In genomic region chr11:45806937-45807791, GRCh38 we compare ENCODE assay signal across 10 cellular contexts. TPM values are rescaled to one million over a fixed set of nuclear protein-coding genes. Genes with fewer than 3 reads are reported as not detected.
A peak's percentile ranks its signal among the peaks of the same experiment; 100 is the strongest.
DNase-seq lines count a peak whose midpoint lies in the region; ATAC-seq and TF ChIP-seq lines count a peak whose summit lies in the region.
"Had no signal": no experiment of that assay in that cellular context is flagged by ENCODE, and none has a peak within 500 bp of the region (broad histone marks: within the 10 kb centered on the region; RNA-seq: fewer than 3 reads in every experiment).

No MANE protein-coding gene starts in this region.

- H3K27me3 ChIP-seq in SK-N-SH (ENCODE audit: insufficient read depth) (no peaks in the 10 kb centered on the region), PC-9 (ENCODE audit: insufficient read depth, low read depth) (no peaks in the 10 kb centered on the region), sigmoid colon (no peaks in the 10 kb centered on the region)

- no peak for DNase-seq in SK-N-SH
- DNase-seq in PC-9, result no peak
- no peak for DNase-seq in endothelial cell (ENCODE audit: low spot score)
- peak; percentile 28 for DNase-seq in sigmoid colon
- DNase-seq in NCI-H1048 (lab: John Stamatoyannopoulos, UW), result no peak
- no peak for DNase-seq in NCI-H2107 (lab: John Stamatoyannopoulos, UW)
- DNase-seq in activated effector memory CD4-positive, alpha-beta T cell treated with anti-CD3 and anti-CD28 coated beads, Interleukin-2, amount 50 U/mL, for 16 hours, result no peak
- DNase-seq: activated naive CD4-positive, alpha-beta T cell treated with anti-CD3 and anti-CD28 coated beads, Interleukin-2, amount 50 U/mL, for 16 hours; stimulated activated CD4-positive, alpha-beta T cell treated with anti-CD3 and anti-CD28 coated beads, Interleukin-2, amount 100 ng/mL, for 48 hours had no signal

- H3K27ac ChIP-seq in SK-N-SH (ENCODE audit: low read depth in 2 of 2, low read length in 1 of 2), result no peak overlapping the region
- no peak overlapping the region for H3K27ac ChIP-seq in PC-9
- H3K27ac ChIP-seq in sigmoid colon, result no peak overlapping the region

- ATAC-seq in SK-N-SH treated with all-trans-retinoic acid at 6 μM for 48 hours, result no peak

- peak overlapping the region; percentile 34 for H3K4me3 Mint-ChIP-seq in endothelial cell (ENCODE audit: unreplicated experiment)

- no peak for TF ChIP-seq POLR2A in sigmoid colon (IDR thresholded peaks at IDR 0.05)

- H3K27ac Mint-ChIP-seq in endothelial cell (ENCODE audit: unreplicated experiment), result no peak overlapping the region

- H3K4me1 ChIP-seq in SK-N-SH (ENCODE audit: control insufficient read depth in 1 of 2, insufficient read depth in 2 of 2, low read depth in 1 of 2, low read length in 1 of 2) (peaks cover 9 to 25% of the 10 kb centered on the region in 2 experiments; a peak in 2 of 4 replicates), PC-9 (replicated peaks; ENCODE audit: insufficient read depth) (peaks cover 28% of the 10 kb centered on the region), sigmoid colon (peaks cover 0 to 47% (median 31%) of the 10 kb centered on the region in 4 donors)

- H3K9me3 Mint-ChIP-seq in endothelial cell (ENCODE audit: unreplicated experiment), result no peaks in the 10 kb centered on the region

- WGBS in SK-N-SH (ENCODE audit: low lambda C conversion rate), result 80% methylated on average over 6 of the region's 7 CpGs
- WGBS in sigmoid colon, 2 donors, result 77 to 81% methylated on average over 7 of the region's 7 CpGs

- peaks cover 13% of the 10 kb centered on the region for H3K27me3 Mint-ChIP-seq in endothelial cell (ENCODE audit: unreplicated experiment)

- no TSS peak for BruUV-seq in PC-9 (replicated peaks; lab: Mats Ljungman, UMichigan)

- no peak for TF ChIP-seq RAD21 in SK-N-SH (IDR thresholded peaks at IDR 0.05; ENCODE audit: low read length)

- CTCF ChIA-PET in SK-N-SH (lab: Yijun Ruan, JAX), result interaction anchor here (0.6 to 1.4 kb wide), 3 partner anchors 35 to 38 kb away, joined by 3 to 4 read pairs (median 3); no protein-coding TSS in a partner anchor
- CTCF ChIA-PET in PC-9 (lab: Charles Lee), result interaction anchor here (0.6 kb wide), 1 partner anchor 1589 kb away, joined by 4 read pairs; no protein-coding TSS in a partner anchor

- peaks cover 11 to 32% of the 10 kb centered on the region in 2 experiments for H3K36me3 ChIP-seq in SK-N-SH (replicated peaks in 1 of 2; ENCODE audit: control insufficient read depth in 1 of 2, insufficient read depth in 2 of 2, low read length in 1 of 2)
- 0 out of 2 replicates have a peak, but pooled peaks cover 3% of the 10 kb centered on the region for H3K36me3 ChIP-seq in PC-9 (ENCODE audit: low read depth)
- peaks cover 2 to 21% (median 14%) of the 10 kb centered on the region in 4 donors for H3K36me3 ChIP-seq in sigmoid colon

- H3K4me1 Mint-ChIP-seq in endothelial cell (ENCODE audit: unreplicated experiment), result peaks cover 24% of the 10 kb centered on the region

- intact Hi-C loops in PC-9 (cut with micrococcal nuclease; ENCODE audit: unreplicated experiment), result no loop called here
- intact Hi-C loops in sigmoid colon (cut with DNase I), result loop anchor here (10.0 kb wide), 1 partner anchor 318 kb away; the partner anchor contains the start of gene PHF21A

- peaks cover 13% of the 10 kb centered on the region for H3K36me3 Mint-ChIP-seq in endothelial cell (ENCODE audit: low read depth, unreplicated experiment)

- TF ChIP-seq CTCF in SK-N-SH (IDR thresholded peaks at IDR 0.05), result no peak
- no peak for TF ChIP-seq CTCF in PC-9 (conservative IDR thresholded peaks at IDR 0.05)
- TF ChIP-seq CTCF in endothelial cell (IDR thresholded peaks at IDR 0.05; ENCODE audit: unreplicated experiment), result no peak
- no peak for TF ChIP-seq CTCF in sigmoid colon (IDR thresholded peaks at IDR 0.05)

- POLR2A ChIA-PET in SK-N-SH (lab: Yijun Ruan, JAX) (no interaction called here), PC-9 (lab: Charles Lee; ENCODE audit: unreplicated experiment) (no interaction called here)

- no peaks in the 10 kb centered on the region for H3K9me2 ChIP-seq in SK-N-SH
- no peaks in the 10 kb centered on the region for H3K9me2 ChIP-seq in PC-9 (ENCODE audit: insufficient read depth)

- peaks cover 3% of the 10 kb centered on the region for H3F3A ChIP-seq in SK-N-SH (replicated peaks; ENCODE audit: insufficient read depth)
- no peaks in the 10 kb centered on the region for H3F3A ChIP-seq in PC-9 (ENCODE audit: insufficient read depth, low read depth)

- H3K9ac ChIP-seq in SK-N-SH, result no peak overlapping the region

- H4K20me1 ChIP-seq in SK-N-SH (ENCODE audit: insufficient read depth), result peaks cover 41% of the 10 kb centered on the region
- no peaks in the 10 kb centered on the region; the same call in none of the 2 replicates for H4K20me1 ChIP-seq in PC-9 (ENCODE audit: insufficient read depth)

- no peaks in the 10 kb centered on the region for H3K9me3 ChIP-seq in SK-N-SH
- no peaks in the 10 kb centered on the region for H3K9me3 ChIP-seq in PC-9 (ENCODE audit: insufficient read depth, low read depth)
- no peaks in the 10 kb centered on the region for H3K9me3 ChIP-seq in sigmoid colon

- no peak for TF ChIP-seq EP300 in SK-N-SH (IDR thresholded peaks at IDR 0.05; ENCODE audit: borderline replicate concordance in 1 of 2, low read depth in 1 of 2, low read length in 1 of 2)
- TF ChIP-seq EP300 in sigmoid colon (IDR thresholded peaks at IDR 0.05), result no peak

- no peak overlapping the region for H2AFZ ChIP-seq in SK-N-SH (ENCODE audit: low read depth)
- H2AFZ ChIP-seq in PC-9, result no peak overlapping the region

- H3K4me2 ChIP-seq in SK-N-SH, result peak overlapping the region; percentile 98
- H3K4me2 ChIP-seq in PC-9, result peak overlapping the region; percentile 93

- H3K79me2 ChIP-seq in SK-N-SH (ENCODE audit: insufficient read depth), result peaks cover 45% of the 10 kb centered on the region
- H3K79me2 ChIP-seq in PC-9 (ENCODE audit: low read depth), result peaks cover 28% of the 10 kb centered on the region

- H3K4me3 ChIP-seq in SK-N-SH (ENCODE audit: low read depth in 2 of 2, low read length in 1 of 2), result peak overlapping the region; percentile 66 to 95
- H3K4me3 ChIP-seq in PC-9, result no peak overlapping the region
- H3K4me3 ChIP-seq in sigmoid colon, result peak overlapping the region in 2 of 4 donors; percentile 2 to 4

TF ChIP-seq in SK-N-SH, 30 proteins besides CTCF, POLR2A, EP300 and RAD21 (continues in another document):
- no peak for TF ChIP-seq MXI1 (IDR thresholded peaks at IDR 0.05; ENCODE audit: low read depth, low read length)
- TF ChIP-seq, protein P1, sequence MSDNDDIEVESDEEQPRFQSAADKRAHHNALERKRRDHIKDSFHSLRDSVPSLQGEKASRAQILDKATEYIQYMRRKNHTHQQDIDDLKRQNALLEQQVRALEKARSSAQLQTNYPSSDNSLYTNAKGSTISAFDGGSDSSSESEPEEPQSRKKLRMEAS (IDR thresholded peaks at IDR 0.05; ENCODE audit: low read depth), result no peak

TF ChIP-seq in SK-N-SH treated with all-trans-retinoic acid at 6 μM for 48 hours, 23 proteins besides CTCF, POLR2A, EP300 and RAD21:
- TF ChIP-seq PPARA (CRISPR knock-in tag; IDR thresholded peaks at IDR 0.05; ENCODE audit: borderline replicate concordance) (no peak), ZNF70 (CRISPR knock-in tag; IDR thresholded peaks at IDR 0.05) (no peak), RARB (CRISPR knock-in tag; IDR thresholded peaks at IDR 0.05) (no peak), ZNF565 (CRISPR knock-in tag; conservative IDR thresholded peaks at IDR 0.05; ENCODE audit: low read depth) (no peak), BACH2 (CRISPR knock-in tag; IDR thresholded peaks at IDR 0.05; ENCODE audit: borderline replicate concordance) (no peak)

RNA-seq across cellular contexts. Expression of gene SLC35C1, which starts 2.2 kb away (rescaled TPM):
- polyA plus RNA-seq in SK-N-SH (2012; rRNA removed) (6.2 and 6.5 TPM in 2 replicates), sigmoid colon (10 to 100 TPM; 11.6 to 38.9 (median 20.4) TPM)
- polyA plus RNA-seq in SK-N-SH (2012; cell fraction: cytosol; rRNA removed), result 4.0 and 6.1 TPM in 2 replicates
- polyA plus RNA-seq in SK-N-SH (2012; cell fraction: nucleus; rRNA removed), result 5.0 and 6.0 TPM in 2 replicates
- total RNA-seq in PC-9 (2021) (15.2 and 15.6 TPM in 2 replicates), endothelial cell (ENCODE audit: unreplicated experiment) (13.9 TPM), sigmoid colon (1 to 10 TPM; 5.3 to 8.6 (median 7.2) TPM)

RNA-seq across cellular contexts. Expression of gene CRY2, which starts 40.1 kb away (rescaled TPM):
- polyA plus RNA-seq in SK-N-SH (2012; rRNA removed), result 6.7 and 9.1 TPM in 2 replicates
- 2.8 and 3.7 TPM in 2 replicates for polyA plus RNA-seq in SK-N-SH (2012; cell fraction: cytosol; rRNA removed)
- polyA plus RNA-seq in SK-N-SH (2012; cell fraction: nucleus; rRNA removed), result 28.1 and 30.4 TPM in 2 replicates
- total RNA-seq in PC-9 (2021), result 17.5 and 27.3 TPM in 2 replicates
- 23.8 TPM for total RNA-seq in endothelial cell (ENCODE audit: unreplicated experiment)
- total RNA-seq in sigmoid colon, result 10 to 100 TPM; 27.5 to 49.3 (median 38.9) TPM
- polyA plus RNA-seq in sigmoid colon, result 10 to 100 TPM in 2 of 3 donors, 1 to 10 TPM in 1; 5.3 to 14.9 (median 13.2) TPM
